ENCODE assay signal across 9 cellular contexts in genomic region chr12:30972035-30972434, GRCh38. TPM values are rescaled to one million over a fixed set of nuclear protein-coding genes. Genes with fewer than 3 reads are reported as not detected.
"Had no signal": no experiment of that assay in that cellular context is flagged by ENCODE, and none has a peak within 500 bp of the region (broad histone marks: within the 10 kb centered on the region; RNA-seq: fewer than 3 reads in every experiment).

No MANE protein-coding gene starts in this region.

- FAIRE-seq: G401.6, GM12878, GM12891, GM12892, GM18507, GM19239 had no signal

- ATAC-seq: GM12878 had no signal

- DNase-seq: GDM1, GF-D8 had no signal

- H3K4me3 ChIP-seq: GM12878 had no signal

RNA-seq across cellular contexts. Expression of gene TSPAN11, which starts 45.5 kb away (rescaled TPM):
- total RNA-seq: G401 had no signal
